ENCODE assay signal across 17 cellular contexts in genomic region chr15:69568621-69569020, GRCh38.
DNase-seq lines count a peak whose midpoint lies in the region; ATAC-seq, FAIRE-seq and TF ChIP-seq lines count a peak whose summit lies in the region.
"Had no signal": no experiment of that assay in that cellular context is flagged by ENCODE, and none has a peak within 500 bp of the region (broad histone marks: within the 10 kb centered on the region; RNA-seq: fewer than 3 reads in every experiment).

No MANE protein-coding gene starts in this region.

- FAIRE-seq in RCC 7860 (lab: Jason Lieb, UNC): no peak
- FAIRE-seq: K562 had no signal

- H3K4me3 ChIP-seq in BJ (ENCODE audit: low read depth, low read length) (no peak overlapping the region), coronary artery (no peak overlapping the region)
- H3K4me3 ChIP-seq: K562, ovary had no signal

- H3K9me3 Mint-ChIP-seq in activated CD8-positive, alpha-beta T cell treated with anti-CD3 and anti-CD28 coated beads for 36 hours: no peaks in the 10 kb centered on the region
- H3K9me3 Mint-ChIP-seq: activated naive CD8-positive, alpha-beta T cell treated with anti-CD3 and anti-CD28 coated beads, Interleukin-2, amount 10 ng/mL, durations not matched to agents 7 days and 5 days; activated T-cell treated with anti-CD3 and anti-CD28 coated beads, Interleukin-2, amount 50 U/mL, for 24 hours; T-helper 1 cell treated with Interleukin-12 subunit alpha and Interleukin-12 subunit beta and Interleukin-4 antibody, amounts not matched to agents 30 μg/mL and 1 μg/mL, for 36 hours had no signal

- H3K36me3 Mint-ChIP-seq in activated CD8-positive, alpha-beta T cell treated with anti-CD3 and anti-CD28 coated beads for 36 hours (ENCODE audit: low read depth): no peaks in the 10 kb centered on the region
- H3K36me3 Mint-ChIP-seq: activated naive CD8-positive, alpha-beta T cell treated with anti-CD3 and anti-CD28 coated beads, Interleukin-2, amount 10 ng/mL, durations not matched to agents 7 days and 5 days had no signal

- no peak for ATAC-seq in activated CD8-positive, alpha-beta T cell treated with anti-CD3 and anti-CD28 coated beads for 36 hours
- ATAC-seq in GM19351 (IDR thresholded peaks at IDR 0.05; ENCODE audit: unreplicated experiment): no peak
- ATAC-seq: K562 had no signal

- H3K27me3 Mint-ChIP-seq in activated CD8-positive, alpha-beta T cell treated with anti-CD3 and anti-CD28 coated beads for 36 hours: no peaks in the 10 kb centered on the region

- intact Hi-C loops in activated CD8-positive, alpha-beta T cell treated with anti-CD3 and anti-CD28 coated beads for 36 hours (cut with micrococcal nuclease): no loop called here

- peaks cover 3% of the 10 kb centered on the region for H3K27me3 ChIP-seq in BJ (ENCODE audit: control insufficient read depth, insufficient read depth, low read length)
- H3K27me3 ChIP-seq: ovary had no signal

- H3K27ac Mint-ChIP-seq in activated CD8-positive, alpha-beta T cell treated with anti-CD3 and anti-CD28 coated beads for 36 hours: no peak overlapping the region
- H3K27ac Mint-ChIP-seq: activated naive CD8-positive, alpha-beta T cell treated with anti-CD3 and anti-CD28 coated beads, Interleukin-2, amount 10 ng/mL, durations not matched to agents 7 days and 5 days; activated T-cell treated with anti-CD3 and anti-CD28 coated beads, Interleukin-2, amount 50 U/mL, for 24 hours; T-helper 1 cell treated with Interleukin-12 subunit alpha and Interleukin-12 subunit beta and Interleukin-4 antibody, amounts not matched to agents 30 μg/mL and 1 μg/mL, for 36 hours had no signal

- TF ChIP-seq CTCF in BJ (IDR thresholded peaks at IDR 0.05; ENCODE audit: insufficient read depth, low read depth, low read length): no peak
- no peak for TF ChIP-seq CTCF in coronary artery (IDR thresholded peaks at IDR 0.05)
- no peak for TF ChIP-seq CTCF in activated CD8-positive, alpha-beta T cell treated with anti-CD3 and anti-CD28 coated beads for 36 hours (IDR thresholded peaks at IDR 0.05)

- CTCF ChIA-PET in BJ (lab: Yijun Ruan, JAX): interaction anchor here (0.9 to 1.1 kb wide), 3 partner anchors 13 to 898 kb away, joined by 3 read pairs; no protein-coding TSS in a partner anchor
- CTCF ChIA-PET in activated CD8-positive, alpha-beta T cell treated with anti-CD3 and anti-CD28 coated beads for 36 hours (lab: Charles Lee): no interaction called here

- H3K36me3 ChIP-seq in BJ (ENCODE audit: control insufficient read depth, insufficient read depth, low read length): no peaks in the 10 kb centered on the region
- H3K36me3 ChIP-seq: ovary had no signal

- POLR2A ChIA-PET in BJ (lab: Charles Lee): no interaction called here
- POLR2A ChIA-PET in activated CD8-positive, alpha-beta T cell treated with anti-CD3 and anti-CD28 coated beads for 36 hours (lab: Charles Lee): no interaction called here

- H3K4me1 Mint-ChIP-seq in activated CD8-positive, alpha-beta T cell treated with anti-CD3 and anti-CD28 coated beads for 36 hours (ENCODE audit: low read depth): peaks cover 4% of the 10 kb centered on the region

- peak overlapping the region; percentile 24 to 78 for H3K27ac ChIP-seq in coronary artery
- H3K27ac ChIP-seq: C4-2B, ovary had no signal

- DNase-seq in BJ (ENCODE audit: low read depth): peak; percentile 27
- peak; percentile 13 for DNase-seq in RCC 7860 (ENCODE audit: low spot score)
- DNase-seq in coronary artery (ENCODE audit: low spot score): no peak
- DNase-seq in renal cortical epithelial cell (ENCODE audit: low read depth): peak; percentile 83
- no peak for DNase-seq in iPS-NIHi7 (ENCODE audit: extremely low spot score)
- DNase-seq in activated CD8-positive, alpha-beta T cell treated with anti-CD3 and anti-CD28 coated beads for 36 hours: no peak
- DNase-seq in SW480 (ENCODE audit: low spot score): no peak
- DNase-seq: activated CD4-positive, alpha-beta T cell treated with anti-CD3 and anti-CD28 coated beads for 4 hours; activated naive CD8-positive, alpha-beta T cell treated with anti-CD3 and anti-CD28 coated beads, Interleukin-2, amount 10 ng/mL, durations not matched to agents 7 days and 5 days; activated T-cell treated with anti-CD3 and anti-CD28 coated beads, Interleukin-2, amount 50 U/mL, for 24 hours; NCI-H1105 treated with DMSO at 0.1 percent for 48 hours; NCI-H345; ovary had no signal

- H3K4me3 Mint-ChIP-seq in activated CD8-positive, alpha-beta T cell treated with anti-CD3 and anti-CD28 coated beads for 36 hours: no peak overlapping the region
- H3K4me3 Mint-ChIP-seq: activated naive CD8-positive, alpha-beta T cell treated with anti-CD3 and anti-CD28 coated beads, Interleukin-2, amount 10 ng/mL, durations not matched to agents 7 days and 5 days; activated T-cell treated with anti-CD3 and anti-CD28 coated beads, Interleukin-2, amount 50 U/mL, for 24 hours; T-helper 1 cell treated with Interleukin-12 subunit alpha and Interleukin-12 subunit beta and Interleukin-4 antibody, amounts not matched to agents 30 μg/mL and 1 μg/mL, for 36 hours had no signal

Comparison
In these comparisons a context has a peak if more than half of its experiments do, and no peak if none do; other contexts are left out.
1. DNase-seq: peak in BJ (single experiment), RCC 7860 (single experiment) and renal cortical epithelial cell (single experiment); none in coronary artery (single experiment), iPS-NIHi7 (single experiment), activated CD8-positive, alpha-beta T cell treated with anti-CD3 and anti-CD28 coated beads for 36 hours (single experiment) and SW480 (single experiment).